16 cellular contexts compared by ENCODE assay signal in genomic region chr3:62125376-62125775, GRCh38.
DNase-seq lines count a peak whose midpoint lies in the region; TF ChIP-seq lines count a peak whose summit lies in the region.
"Had no signal": no experiment of that assay in that cellular context is flagged by ENCODE, and none has a peak within 500 bp of the region (broad histone marks: within the 10 kb centered on the region; RNA-seq: fewer than 3 reads in every experiment).

No MANE protein-coding gene starts in this region.

- H3K4me3 Mint-ChIP-seq in nephron progenitor cell (no peak overlapping the region), MCF 10A (ENCODE audit: unreplicated experiment) (no peak overlapping the region)
- H3K4me3 Mint-ChIP-seq: CD4-positive, CD25-positive, alpha-beta regulatory T cell; CD8-positive, alpha-beta T cell had no signal

- H3K4me1 Mint-ChIP-seq in nephron progenitor cell (peaks cover 48% of the 10 kb centered on the region), MCF 10A (ENCODE audit: insufficient read depth, unreplicated experiment) (peaks cover 6% of the 10 kb centered on the region)
- H3K4me1 Mint-ChIP-seq: CD4-positive, CD25-positive, alpha-beta regulatory T cell had no signal

- CTCF ChIA-PET in MCF 10A (lab: Yijun Ruan, JAX) = no interaction called here

- H3K9me3 Mint-ChIP-seq in nephron progenitor cell = peaks cover 20% of the 10 kb centered on the region
- H3K9me3 Mint-ChIP-seq in MCF 10A (ENCODE audit: unreplicated experiment) = no peaks in the 10 kb centered on the region

- intact Hi-C loops in MCF 10A (cut with micrococcal nuclease) = no loop called here

- H3K4me3 ChIP-seq in epithelial cell of esophagus (ENCODE audit: low read length) (no peak overlapping the region), retinal pigment epithelial cell (ENCODE audit: low read length) (no peak overlapping the region), right atrium auricular region (no peak overlapping the region)

- H3K36me3 ChIP-seq in right atrium auricular region = no peaks in the 10 kb centered on the region

- H3K27me3 ChIP-seq in right atrium auricular region = no peaks in the 10 kb centered on the region

- H3K27ac Mint-ChIP-seq in nephron progenitor cell (peak overlapping the region; percentile 46), MCF 10A (ENCODE audit: low read depth, unreplicated experiment) (no peak overlapping the region)
- H3K27ac Mint-ChIP-seq: CD4-positive, CD25-positive, alpha-beta regulatory T cell; CD8-positive, alpha-beta T cell had no signal

- H3K27ac ChIP-seq in right atrium auricular region = no peak overlapping the region
- H3K27ac ChIP-seq: C4-2B had no signal

- H3K9me3 ChIP-seq in right atrium auricular region = peaks cover 0 to 14% of the 10 kb centered on the region in 2 donors
- H3K9me3 ChIP-seq: Caco-2 had no signal

- TF ChIP-seq CTCF in epithelial cell of esophagus (IDR thresholded peaks at IDR 0.05; ENCODE audit: insufficient read depth, low read depth, low read length, missing control alignments) (no peak), nephron progenitor cell (IDR thresholded peaks at IDR 0.05) (no peak), retinal pigment epithelial cell (conservative IDR thresholded peaks at IDR 0.05; ENCODE audit: low read depth, low read length) (no peak), right atrium auricular region (IDR thresholded peaks at IDR 0.05) (no peak), MCF 10A (IDR thresholded peaks at IDR 0.05; ENCODE audit: unreplicated experiment) (no peak)

- H3K36me3 Mint-ChIP-seq in nephron progenitor cell (ENCODE audit: low read depth) = peaks cover 44% of the 10 kb centered on the region
- H3K36me3 Mint-ChIP-seq in MCF 10A (ENCODE audit: insufficient read depth, unreplicated experiment) = no peaks in the 10 kb centered on the region
- H3K36me3 Mint-ChIP-seq: CD4-positive, CD25-positive, alpha-beta regulatory T cell; CD8-positive, alpha-beta T cell had no signal

- no peaks in the 10 kb centered on the region for H3K4me1 ChIP-seq in right atrium auricular region
- H3K4me1 ChIP-seq: Caco-2 had no signal

- DNase-seq in epithelial cell of esophagus (ENCODE audit: low read depth) (peak; percentile 5), nephron progenitor cell (no peak), retinal pigment epithelial cell (ENCODE audit: low read depth) (peak; percentile 77), right atrium auricular region (ENCODE audit: low spot score) (no peak), MCF 10A (ENCODE audit: unreplicated experiment) (no peak), amniotic stem cell (lab: John Stamatoyannopoulos, UW) (no peak)
- DNase-seq: Caco-2; CD4-positive, CD25-positive, alpha-beta regulatory T cell; CD8-positive, alpha-beta T cell; DMS153; DMS79; EL; GF-D8; GOT3; HCEC 1CT had no signal

- BruUV-seq in MCF 10A (replicated peaks; lab: Mats Ljungman, UMichigan) = no TSS peak

- POLR2A ChIA-PET in MCF 10A (lab: Yijun Ruan, JAX) = no interaction called here

- H3K27me3 Mint-ChIP-seq in nephron progenitor cell (ENCODE audit: low read depth, poor library complexity) (no peaks in the 10 kb centered on the region), MCF 10A (ENCODE audit: insufficient read depth, unreplicated experiment) (no peaks in the 10 kb centered on the region)
- H3K27me3 Mint-ChIP-seq: CD4-positive, CD25-positive, alpha-beta regulatory T cell had no signal

Comparison
In these comparisons a context has a peak if more than half of its experiments do, and no peak if none do; other contexts are left out.
1. DNase-seq: peak in epithelial cell of esophagus (single experiment) and retinal pigment epithelial cell (single experiment); none in nephron progenitor cell (single experiment), right atrium auricular region (single experiment), MCF 10A (single experiment) and amniotic stem cell (single experiment).